2 cellular contexts compared by ENCODE assay signal in genomic region chr6:75788894-75789293, GRCh38.
TF ChIP-seq lines count a peak whose summit lies in the region.

No MANE protein-coding gene starts in this region.

TF ChIP-seq in GM12878, 131 proteins besides CTCF, POLR2A, EP300 and RAD21 (continued from another document):
- TF ChIP-seq ZNF592 (IDR thresholded peaks at IDR 0.05) (no peak), NR2C2 (IDR thresholded peaks at IDR 0.05; ENCODE audit: borderline replicate concordance, control insufficient read depth, insufficient read length, low read depth) (no peak)

TF ChIP-seq in WTC11, 78 proteins besides CTCF, POLR2A, EP300 and RAD21 (continued from another document):
- no peak for TF ChIP-seq E2F5 (CRISPR knock-in tag; IDR thresholded peaks at IDR 0.05)
- no peak for TF ChIP-seq E2F1 (CRISPR knock-in tag; IDR thresholded peaks at IDR 0.05)
- no peak for TF ChIP-seq USF1 (CRISPR knock-in tag; IDR thresholded peaks at IDR 0.05)
- no peak for TF ChIP-seq CDX4 (CRISPR knock-in tag; IDR thresholded peaks at IDR 0.05; ENCODE audit: borderline replicate concordance)
- TF ChIP-seq ATF1 (CRISPR knock-in tag; IDR thresholded peaks at IDR 0.05) = no peak
- TF ChIP-seq ETV6 (CRISPR knock-in tag; IDR thresholded peaks at IDR 0.05) = no peak
- no peak for TF ChIP-seq JUN (CRISPR knock-in tag; IDR thresholded peaks at IDR 0.05)
- TF ChIP-seq FOXJ3 (CRISPR knock-in tag; IDR thresholded peaks at IDR 0.05; ENCODE audit: borderline replicate concordance) = no peak
